13 cellular contexts compared by ENCODE assay signal in genomic region chr15:67164401-67164791, GRCh38.
DNase-seq lines count a peak whose midpoint lies in the region; ATAC-seq and TF ChIP-seq lines count a peak whose summit lies in the region.
"Had no signal": no experiment of that assay in that cellular context is flagged by ENCODE, and none has a peak within 500 bp of the region (broad histone marks: within the 10 kb centered on the region; RNA-seq: fewer than 3 reads in every experiment).

No MANE protein-coding gene starts in this region.

- no peak overlapping the region for H3K4me3 Mint-ChIP-seq in mesothelial cell of epicardium
- H3K4me3 Mint-ChIP-seq in CD4-positive, alpha-beta memory T cell, result no peak overlapping the region
- H3K4me3 Mint-ChIP-seq: activated CD4-positive, alpha-beta T cell treated with anti-CD3 and anti-CD28 coated beads, Interleukin-2, amount 10 ng/mL, durations not matched to agents 7 days and 5 days; activated naive CD4-positive, alpha-beta T cell treated with anti-CD3 and anti-CD28 coated beads, Interleukin-2, amount 50 U/mL, for 24 hours had no signal

- peaks cover 68% of the 10 kb centered on the region for H3K9me1 ChIP-seq in IMR-90 (ENCODE audit: insufficient read depth, low read length)

- H4K20me1 ChIP-seq in IMR-90 (ENCODE audit: insufficient read depth, low read length), result peaks cover 41% of the 10 kb centered on the region

- H2AFZ ChIP-seq in IMR-90 (replicated peaks; ENCODE audit: low read length, poor library complexity), result no peak overlapping the region
- H2AFZ ChIP-seq: hepatocyte had no signal

- peaks cover 60% of the 10 kb centered on the region for H3K4me1 ChIP-seq in IMR-90 (ENCODE audit: control insufficient read depth, insufficient read depth, low read length)
- H3K4me1 ChIP-seq in CD4-positive, alpha-beta memory T cell (ENCODE audit: insufficient read depth, low read length), result peaks cover 6% of the 10 kb centered on the region

- CTCF ChIA-PET in AG04450 (lab: Charles Lee) (interaction anchor here (0.6 to 0.7 kb wide), 3 partner anchors 10 to 221 kb away, joined by 3 to 8 read pairs (median 4); no protein-coding TSS in a partner anchor), IMR-90 (lab: Yijun Ruan, JAX) (no interaction called here)
- CTCF ChIA-PET in CD4-positive, alpha-beta memory T cell (lab: Charles Lee; ENCODE audit: partially characterized antibody), result no interaction called here

- no peaks in the 10 kb centered on the region for H3K27me3 Mint-ChIP-seq in mesothelial cell of epicardium (ENCODE audit: low read depth)
- no peaks in the 10 kb centered on the region for H3K27me3 Mint-ChIP-seq in CD4-positive, alpha-beta memory T cell
- H3K27me3 Mint-ChIP-seq: activated CD4-positive, alpha-beta T cell treated with anti-CD3 and anti-CD28 coated beads, Interleukin-2, amount 10 ng/mL, durations not matched to agents 7 days and 5 days; activated naive CD4-positive, alpha-beta T cell treated with anti-CD3 and anti-CD28 coated beads, Interleukin-2, amount 50 U/mL, for 24 hours had no signal

- intact Hi-C loops in IMR-90 (cut with micrococcal nuclease), result no loop called here
- intact Hi-C loops in CD4-positive, alpha-beta memory T cell (cut with micrococcal nuclease), result no loop called here

- ATAC-seq in IMR-90 (ENCODE audit: low read depth) (no peak), esophagus mucosa (peak; percentile 4), GM18870 (IDR thresholded peaks at IDR 0.05; ENCODE audit: unreplicated experiment) (no peak)

- no peak for TF ChIP-seq RAD21 in IMR-90 (IDR thresholded peaks at IDR 0.05; ENCODE audit: low read length)

- dilution Hi-C loops in IMR-90 (cut with HindIII; ENCODE audit: low sequenced_read_pairs, unreplicated experiment), result no loop called here

- H2AK5ac ChIP-seq in IMR-90 (ENCODE audit: low read depth, low read length), result 0 out of 2 replicates have a peak overlapping the region, but pooled peaks have one; percentile 93

- H3K27me3 ChIP-seq in AG04450 (ENCODE audit: control insufficient read depth, insufficient read depth, low read length) (no peaks in the 10 kb centered on the region), IMR-90 (ENCODE audit: control insufficient read depth, insufficient read depth, low read length) (no peaks in the 10 kb centered on the region)
- no peaks in the 10 kb centered on the region for H3K27me3 ChIP-seq in CD4-positive, alpha-beta memory T cell (ENCODE audit: insufficient read depth, low read length)
- H3K27me3 ChIP-seq: hepatocyte had no signal

- peak overlapping the region; percentile 31; the same call in 1 of the 2 replicates for H4K91ac ChIP-seq in IMR-90 (ENCODE audit: insufficient read depth, low read depth, low read length)

- 0 out of 2 replicates have a peak overlapping the region, but pooled peaks have one; percentile 45 for H2BK20ac ChIP-seq in IMR-90 (ENCODE audit: low read depth, low read length)

- H3K9me3 ChIP-seq in AG04450 (ENCODE audit: control insufficient read depth, insufficient read depth, low read length), result no peaks in the 10 kb centered on the region; the same call in 1 of the 2 replicates
- no peaks in the 10 kb centered on the region for H3K9me3 ChIP-seq in IMR-90 (ENCODE audit: control insufficient read depth, insufficient read depth, low read length)
- H3K9me3 ChIP-seq in CD4-positive, alpha-beta memory T cell (ENCODE audit: control insufficient read depth in 1 of 2, low read length in 2 of 2), result no peaks in the 10 kb centered on the region

- peak overlapping the region in 1 of 2 experiments; percentile 70; a peak in 2 of 4 replicates for H4K8ac ChIP-seq in IMR-90 (ENCODE audit: low read depth in 2 of 2, low read length in 2 of 2)

- TF ChIP-seq POLR2A in IMR-90 (IDR thresholded peaks at IDR 0.05; ENCODE audit: low read depth, low read length), result no peak

- 0 out of 2 replicates have a peak overlapping the region, but pooled peaks have one; percentile 32 for H3K56ac ChIP-seq in IMR-90 (ENCODE audit: extremely low read depth, insufficient read depth, low read length)

- no peak overlapping the region for H3K9ac ChIP-seq in IMR-90 (ENCODE audit: low read depth, low read length)

- peak overlapping the region; percentile 39 for H3K27ac Mint-ChIP-seq in mesothelial cell of epicardium
- peak overlapping the region in 2 of 7 donors; percentile 31 to 42 for H3K27ac Mint-ChIP-seq in CD4-positive, alpha-beta memory T cell
- H3K27ac Mint-ChIP-seq: activated CD4-positive, alpha-beta T cell treated with anti-CD3 and anti-CD28 coated beads, Interleukin-2, amount 10 ng/mL, durations not matched to agents 7 days and 5 days; activated naive CD4-positive, alpha-beta T cell treated with anti-CD3 and anti-CD28 coated beads, Interleukin-2, amount 50 U/mL, for 24 hours had no signal

- BruUV-seq in IMR-90 (replicated peaks; lab: Mats Ljungman, UMichigan), result no TSS peak

- peak overlapping the region; percentile 33 for H2BK5ac ChIP-seq in IMR-90 (ENCODE audit: low read depth, low read length, poor library complexity, severe bottlenecking)

- H3K4me3 ChIP-seq in AG04450 (ENCODE audit: low read depth, low read length) (no peak overlapping the region), IMR-90 (ENCODE audit: insufficient read depth, low read depth, low read length) (no peak overlapping the region)
- no peak overlapping the region for H3K4me3 ChIP-seq in CD4-positive, alpha-beta memory T cell (ENCODE audit: low read length in 2 of 2)
- H3K4me3 ChIP-seq: hepatocyte had no signal

- H3K14ac ChIP-seq in IMR-90 (replicated peaks; ENCODE audit: low read depth, low read length), result peak overlapping the region; percentile 77

- H2AK9ac ChIP-seq in IMR-90 (replicated peaks; ENCODE audit: low read depth, low read length, poor library complexity), result no peak overlapping the region

- H3K9me3 Mint-ChIP-seq in mesothelial cell of epicardium, result no peaks in the 10 kb centered on the region
- H3K9me3 Mint-ChIP-seq in CD4-positive, alpha-beta memory T cell, result peaks cover 0 to 3% (median 0%) of the 10 kb centered on the region in 8 donors
- H3K9me3 Mint-ChIP-seq: activated CD4-positive, alpha-beta T cell treated with anti-CD3 and anti-CD28 coated beads, Interleukin-2, amount 10 ng/mL, durations not matched to agents 7 days and 5 days; activated naive CD4-positive, alpha-beta T cell treated with anti-CD3 and anti-CD28 coated beads, Interleukin-2, amount 50 U/mL, for 24 hours had no signal

- peak overlapping the region; percentile 45 for H3K4ac ChIP-seq in IMR-90 (ENCODE audit: low read depth, low read length)

- TF ChIP-seq CTCF in AG04450 (IDR thresholded peaks at IDR 0.05; ENCODE audit: low read depth, low read length) (no peak), IMR-90 (conservative IDR thresholded peaks at IDR 0.05; ENCODE audit: low read depth, low read length) (no peak), mesothelial cell of epicardium (IDR thresholded peaks at IDR 0.05; ENCODE audit: unreplicated experiment) (no peak)

- WGBS in IMR-90 (ENCODE audit: extremely low coverage in 2 of 2, insufficient read length in 1 of 2), 2 experiments, result 35% methylated on average over 2 of the region's 5 CpGs; no CpG with 5 or more reads in 1 of the 2 experiments

- H3K4me1 Mint-ChIP-seq in mesothelial cell of epicardium, result peaks cover 18% of the 10 kb centered on the region
- H3K4me1 Mint-ChIP-seq in CD4-positive, alpha-beta memory T cell, result peaks cover 21 to 46% (median 35%) of the 10 kb centered on the region in 4 donors

- DNase-seq in AG04450 (ENCODE audit: low read depth, low spot score), result no peak
- no peak for DNase-seq in IMR-90
- no peak for DNase-seq in mesothelial cell of epicardium (ENCODE audit: low spot score in 2 of 2, unreplicated experiment in 2 of 2)
- DNase-seq in D341Med (ENCODE audit: low spot score), result no peak
- no peak for DNase-seq in CD4-positive, alpha-beta memory T cell
- no peak for DNase-seq in activated T-cell treated with anti-CD3 and anti-CD28 coated beads for 4 hours
- DNase-seq: activated CD4-positive, alpha-beta T cell treated with anti-CD3 and anti-CD28 coated beads, Interleukin-2, amount 10 ng/mL, durations not matched to agents 7 days and 5 days; C1 segment of cervical spinal cord; GF-D8 had no signal

- peaks cover 60% of the 10 kb centered on the region for H3K36me3 ChIP-seq in IMR-90 (ENCODE audit: control insufficient read depth, insufficient read depth, low read length)
- H3K36me3 ChIP-seq in CD4-positive, alpha-beta memory T cell (ENCODE audit: insufficient read depth, low read length), result peaks cover 46% of the 10 kb centered on the region

- H2BK15ac ChIP-seq in IMR-90 (ENCODE audit: low read depth, low read length), result peak overlapping the region; percentile 15; the same call in 2 of the 3 replicates

- H3K79me1 ChIP-seq in IMR-90 (ENCODE audit: low read depth in 1 of 2, low read length in 2 of 2), result peaks cover 41 to 92% of the 10 kb centered on the region in 2 experiments

- peak overlapping the region; percentile 39 for H3K18ac ChIP-seq in IMR-90 (ENCODE audit: low read depth, low read length)

- H3K27ac ChIP-seq in AG04450 (ENCODE audit: low read depth, low read length), result peak overlapping the region; percentile 96
- peak overlapping the region; percentile 89 for H3K27ac ChIP-seq in IMR-90 (ENCODE audit: insufficient read depth, low read length)
- no peak overlapping the region for H3K27ac ChIP-seq in CD4-positive, alpha-beta memory T cell (ENCODE audit: low read depth, low read length)
- H3K27ac ChIP-seq: hepatocyte had no signal

- peak overlapping the region; percentile 67; the same call in 1 of the 2 replicates for H3K23ac ChIP-seq in IMR-90 (ENCODE audit: low read depth, low read length)

- H2BK120ac ChIP-seq in IMR-90 (ENCODE audit: low read depth, low read length), result peak overlapping the region; percentile 54

- no peak overlapping the region for H3K4me2 ChIP-seq in IMR-90 (ENCODE audit: low read depth, low read length)
- H3K4me2 ChIP-seq: hepatocyte had no signal

- in situ Hi-C loops in IMR-90 (cut with MboI; ENCODE audit: low sequenced_read_pairs), result no loop called here

- POLR2A ChIA-PET in AG04450 (lab: Yijun Ruan, JAX) (interaction anchor here (0.6 to 1.2 kb wide), 3 partner anchors 17 to 308 kb away, joined by 3 to 12 read pairs (median 3); no protein-coding TSS in a partner anchor), IMR-90 (lab: Charles Lee; ENCODE audit: unreplicated experiment) (no interaction called here)
- POLR2A ChIA-PET in CD4-positive, alpha-beta memory T cell (lab: Charles Lee; ENCODE audit: partially characterized antibody), result no interaction called here

- peaks cover 23% of the 10 kb centered on the region for H3K36me3 Mint-ChIP-seq in mesothelial cell of epicardium
- peaks cover 29 to 49% of the 10 kb centered on the region in 2 donors for H3K36me3 Mint-ChIP-seq in CD4-positive, alpha-beta memory T cell

- peak overlapping the region; percentile 27 for H4K5ac ChIP-seq in IMR-90 (ENCODE audit: low read depth, low read length)

TF ChIP-seq in IMR-90, 13 proteins besides CTCF, POLR2A, EP300 and RAD21 (continues in another document):
- no peak for TF ChIP-seq MAZ (IDR thresholded peaks at IDR 0.05; ENCODE audit: borderline replicate concordance, low read depth, low read length)
